Comparison of ENCODE assay signal across 23 cellular contexts in the genomic region with DNA sequence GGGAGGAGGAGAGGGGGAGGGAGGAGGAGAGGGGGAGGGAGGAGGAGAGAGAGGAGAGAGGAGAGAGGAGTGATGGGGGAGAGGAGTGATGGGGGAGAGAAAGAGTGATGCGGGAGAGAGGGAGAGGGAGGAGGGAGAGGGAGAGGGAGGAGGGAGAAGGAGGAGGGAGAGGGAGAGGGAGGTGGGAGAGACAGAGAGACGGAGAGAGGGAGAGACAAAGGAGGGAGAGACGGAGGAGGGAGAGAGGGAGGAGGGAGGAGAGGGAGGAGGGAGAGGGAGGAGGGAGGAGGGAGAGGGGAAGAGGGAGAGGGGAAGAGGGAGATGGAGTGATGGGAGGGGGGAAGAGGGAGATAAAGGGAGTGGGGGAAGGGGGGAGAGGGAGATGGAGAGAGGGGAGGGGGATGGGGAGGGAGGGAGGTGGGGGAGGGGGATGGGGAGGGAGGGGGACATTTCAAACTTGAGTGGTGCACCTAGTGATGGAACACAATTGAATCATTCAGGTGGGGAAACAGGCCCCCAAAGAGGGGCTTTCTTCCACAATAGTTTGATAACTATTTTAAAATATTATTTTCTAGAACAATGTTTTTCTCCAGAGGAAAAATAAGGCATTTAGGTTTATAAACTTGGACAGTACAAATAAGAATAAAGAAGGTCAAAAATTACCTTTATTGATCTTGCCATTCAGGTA. TPM values are rescaled to one million over a fixed set of nuclear protein-coding genes. Genes with fewer than 3 reads are reported as not detected.
A peak's percentile ranks its signal among the peaks of the same experiment; 100 is the strongest.
DNase-seq lines count a peak whose midpoint lies in the region; ATAC-seq, FAIRE-seq and TF ChIP-seq lines count a peak whose summit lies in the region.
"Had no signal": no experiment of that assay in that cellular context is flagged by ENCODE, and none has a peak within 500 bp of the region (broad histone marks: within the 10 kb centered on the region; RNA-seq: fewer than 3 reads in every experiment).

No MANE protein-coding gene starts in this region.

- H3K9me1 ChIP-seq in K562 (ENCODE audit: control insufficient read depth, insufficient read depth, low read length): no peaks in the 10 kb centered on the region

- BruUV-seq in HepG2 (replicated peaks; lab: Mats Ljungman, UMichigan): no TSS peak
- BruUV-seq in K562 (replicated peaks; lab: Mats Ljungman, UMichigan): no TSS peak

- H3K79me2 ChIP-seq in HepG2 (ENCODE audit: insufficient read depth, low read length) (no peaks in the 10 kb centered on the region), K562 (ENCODE audit: control insufficient read depth, insufficient read depth, low read length) (no peaks in the 10 kb centered on the region)

- H3K36me3 ChIP-seq in HepG2 (replicated peaks in 1 of 2; ENCODE audit: control insufficient read depth in 1 of 2, insufficient read depth in 2 of 2, low read length in 2 of 2): no peaks in the 10 kb centered on the region
- no peaks in the 10 kb centered on the region for H3K36me3 ChIP-seq in right lobe of liver
- no peaks in the 10 kb centered on the region for H3K36me3 ChIP-seq in K562 (ENCODE audit: control insufficient read depth, insufficient read depth, low read length)
- no peaks in the 10 kb centered on the region for H3K36me3 ChIP-seq in sigmoid colon
- H3K36me3 ChIP-seq: BLaER1 treated with 17β-estradiol and CSF1 and Interleukin-3, amounts not matched to agents 10 nM and 100 nM had no signal

- H3K4me3 ChIP-seq in HepG2 (replicated peaks in 1 of 3; ENCODE audit: insufficient read depth in 1 of 3, low read depth in 2 of 3, low read length in 3 of 3): no peak overlapping the region
- H3K4me3 ChIP-seq in right lobe of liver: no peak overlapping the region
- no peak overlapping the region for H3K4me3 ChIP-seq in K562
- H3K4me3 ChIP-seq in sigmoid colon: no peak overlapping the region
- H3K4me3 ChIP-seq: A549; BLaER1 treated with 17β-estradiol and CSF1 and Interleukin-3, amounts not matched to agents 10 nM and 100 nM; GM12878 had no signal

- H2AFZ ChIP-seq in HepG2 (ENCODE audit: low read length) (no peak overlapping the region), K562 (ENCODE audit: low read depth, low read length) (no peak overlapping the region)

- TF ChIP-seq CTCF in HepG2 (CRISPR knock-in tag; IDR thresholded peaks at IDR 0.05) (no peak), right lobe of liver (IDR thresholded peaks at IDR 0.05) (no peak), K562 (IDR thresholded peaks at IDR 0.05 in 2 of 3, conservative IDR thresholded peaks at IDR 0.05 in 1 of 3; ENCODE audit: insufficient read depth in 2 of 3, low read depth in 1 of 3, low read length in 3 of 3) (no peak), sigmoid colon (IDR thresholded peaks at IDR 0.05) (no peak)

- H3K27me3 ChIP-seq in HepG2 (ENCODE audit: control insufficient read depth in 1 of 2, insufficient read depth in 2 of 2, low read length in 2 of 2): no peaks in the 10 kb centered on the region
- H3K27me3 ChIP-seq in right lobe of liver: no peaks in the 10 kb centered on the region
- peaks cover 0 to 8% of the 10 kb centered on the region in 2 experiments; a peak in 2 of 5 replicates for H3K27me3 ChIP-seq in K562 (ENCODE audit: control insufficient read depth in 2 of 2, insufficient read depth in 2 of 2, low read length in 2 of 2)
- peaks cover 0 to 27% (median 0%) of the 10 kb centered on the region in 3 donors for H3K27me3 ChIP-seq in sigmoid colon
- H3K27me3 ChIP-seq: BLaER1 treated with 17β-estradiol and CSF1 and Interleukin-3, amounts not matched to agents 10 nM and 100 nM had no signal

- intact Hi-C loops in HepG2 (cut with micrococcal nuclease; ENCODE audit: unreplicated experiment) (no loop called here), right lobe of liver (cut with DNase I) (no loop called here), K562 (cut with micrococcal nuclease) (no loop called here), sigmoid colon (cut with DNase I) (no loop called here)

- no peak for TF ChIP-seq POLR2A in HepG2 (IDR thresholded peaks at IDR 0.05; ENCODE audit: insufficient read depth in 1 of 2, low read depth in 2 of 2, low read length in 2 of 2)
- TF ChIP-seq POLR2A in right lobe of liver (IDR thresholded peaks at IDR 0.05): no peak
- TF ChIP-seq POLR2A in K562 (conservative IDR thresholded peaks at IDR 0.05): no peak
- TF ChIP-seq POLR2A in sigmoid colon (IDR thresholded peaks at IDR 0.05): no peak

- H3K9me3 ChIP-seq in HepG2 (ENCODE audit: low read length): no peaks in the 10 kb centered on the region
- no peaks in the 10 kb centered on the region for H3K9me3 ChIP-seq in right lobe of liver
- no peaks in the 10 kb centered on the region for H3K9me3 ChIP-seq in K562 (replicated peaks; ENCODE audit: control insufficient read depth, insufficient read depth, low read depth, low read length)
- H3K9me3 ChIP-seq in sigmoid colon: no peaks in the 10 kb centered on the region
- H3K9me3 ChIP-seq: A549; BLaER1 treated with 17β-estradiol and CSF1 and Interleukin-3, amounts not matched to agents 10 nM and 100 nM; Caco-2 had no signal

- in situ Hi-C loops in HepG2 (cut with HindIII; ENCODE audit: extremely low pct_ligation_motif_present, low pct_unique_long_range_greater_than_20kb): loop anchor here (10.0 kb wide), 1 partner anchor 462 kb away; no protein-coding TSS in a partner anchor
- in situ Hi-C loops in K562 (cut with MboI): loop anchor here (10.0 kb wide), 1 partner anchor 502 kb away; no protein-coding TSS in a partner anchor

- CTCF ChIA-PET in HepG2 (lab: Yijun Ruan, JAX; ENCODE audit: low intra/inter-chr PET ratio, low total read pairs) (interaction anchor here (1.6 kb wide), 1 partner anchor 496 kb away, joined by 9 read pairs; no protein-coding TSS in a partner anchor), K562 (lab: Yijun Ruan, JAX; ENCODE audit: low intra/inter-chr PET ratio) (no interaction called here)

- H3K27ac ChIP-seq in HepG2 (ENCODE audit: extremely low read length, insufficient read depth, low read length) (no peak overlapping the region), right lobe of liver (no peak overlapping the region), K562 (ENCODE audit: extremely low read depth, low read depth, low read length) (no peak overlapping the region), sigmoid colon (no peak overlapping the region)
- H3K27ac ChIP-seq: 22Rv1; A549; BLaER1 treated with 17β-estradiol and CSF1 and Interleukin-3, amounts not matched to agents 10 nM and 100 nM; C4-2B had no signal

- H4K20me1 ChIP-seq in HepG2 (ENCODE audit: insufficient read depth, low read length) (no peaks in the 10 kb centered on the region), K562 (replicated peaks; ENCODE audit: control insufficient read depth, insufficient read depth, low read length) (no peaks in the 10 kb centered on the region)
- H4K20me1 ChIP-seq: BLaER1 treated with 17β-estradiol and CSF1 and Interleukin-3, amounts not matched to agents 10 nM and 100 nM had no signal

- DNase-seq in NCI-H2171 treated with DMSO at 0.1 percent for 48 hours (lab: John Stamatoyannopoulos, UW) (peak; percentile 36), NCI-H2171 (lab: John Stamatoyannopoulos, UW) (no peak), HepG2 (ENCODE audit: low spot score) (no peak), right lobe of liver (no peak), K562 (ENCODE audit: extremely low read depth in 1 of 4, low spot score in 3 of 4) (no peak), sigmoid colon (no peak)
- DNase-seq: AML-193; Caco-2; CD4-positive, alpha-beta T cell; CD8-positive, alpha-beta T cell; DMS 273 treated with DMSO at 0.1 percent for 48 hours; DMS79; DND-41; EL; GDM1 had no signal

- no peak overlapping the region for H3K9ac ChIP-seq in HepG2 (ENCODE audit: insufficient read depth, low read depth, low read length)
- H3K9ac ChIP-seq in K562 (ENCODE audit: insufficient read depth in 1 of 2, low read depth in 2 of 2, low read length in 2 of 2): no peak overlapping the region
- H3K9ac ChIP-seq: BLaER1 treated with 17β-estradiol and CSF1 and Interleukin-3, amounts not matched to agents 10 nM and 100 nM had no signal

- TF ChIP-seq RAD21 in HepG2 (CRISPR knock-in tag; IDR thresholded peaks at IDR 0.05): no peak
- TF ChIP-seq RAD21 in K562 (CRISPR knock-in tag; conservative IDR thresholded peaks at IDR 0.05 in 1 of 2, IDR thresholded peaks at IDR 0.05 in 1 of 2): no peak

- WGBS in HepG2 (ENCODE audit: low lambda C conversion rate): 74% methylated on average over 3 of the region's 3 CpGs
- 72% methylated on average over 3 of the region's 3 CpGs for WGBS in right lobe of liver (ENCODE audit: insufficient coverage, low coverage, low lambda C conversion rate, missing lambda C conversion rate)
- no CpG with 5 or more reads among the region's 3 CpGs for WGBS in K562 (ENCODE audit: insufficient coverage, low coverage, missing lambda C conversion rate)
- WGBS in sigmoid colon, 2 donors: 39 to 67% methylated on average over 2 to 3 of the region's 3 CpGs

- FAIRE-seq in HepG2 (lab: Jason Lieb, UNC): no peak
- no peak for FAIRE-seq in K562 (lab: Jason Lieb, UNC)
- FAIRE-seq: A549, GM12878, GM12892, GM18507 had no signal

- no peaks in the 10 kb centered on the region for H3K4me1 ChIP-seq in HepG2 (ENCODE audit: insufficient read depth, low read length)
- no peaks in the 10 kb centered on the region for H3K4me1 ChIP-seq in right lobe of liver
- no peaks in the 10 kb centered on the region for H3K4me1 ChIP-seq in K562 (replicated peaks in 1 of 2; ENCODE audit: control insufficient read depth in 2 of 2, insufficient read depth in 2 of 2, low read length in 2 of 2)
- no peaks in the 10 kb centered on the region for H3K4me1 ChIP-seq in sigmoid colon
- H3K4me1 ChIP-seq: A549, Caco-2 had no signal

- POLR2A ChIA-PET in HepG2 (lab: Yijun Ruan, JAX): no interaction called here
- POLR2A ChIA-PET in K562 (lab: Yijun Ruan, JAX): no interaction called here

- no peak for ATAC-seq in HepG2
- ATAC-seq in right lobe of liver: no peak
- ATAC-seq in K562: no peak
- ATAC-seq in HG02571 (IDR thresholded peaks at IDR 0.05; ENCODE audit: unreplicated experiment): no peak
- ATAC-seq: A549; CD8-positive, alpha-beta T cell; GM12878 had no signal

- no peak for TF ChIP-seq EP300 in HepG2 (IDR thresholded peaks at IDR 0.05; ENCODE audit: low read depth in 2 of 2, low read length in 2 of 2)
- no peak for TF ChIP-seq EP300 in HepG2 (CRISPR knock-in tag; IDR thresholded peaks at IDR 0.05; ENCODE audit: borderline replicate concordance)
- TF ChIP-seq EP300 in K562 (IDR thresholded peaks at IDR 0.05; ENCODE audit: low read length): no peak
- no peak for TF ChIP-seq EP300 in sigmoid colon (IDR thresholded peaks at IDR 0.05)

- H3K4me2 ChIP-seq in HepG2 (ENCODE audit: low read depth, low read length) (no peak overlapping the region), K562 (ENCODE audit: insufficient read depth, low read length) (no peak overlapping the region)
- H3K4me2 ChIP-seq: A549 had no signal

RNA-seq across cellular contexts. Expression of a gene that starts 46.8 kb away (rescaled TPM):
- total RNA-seq in HepG2 (2016; rRNA removed; fragmentation: Illumina TruSeq; extraction: Trizol) (26.5 and 32.2 TPM in 2 replicates), right lobe of liver (10 to 100 TPM; 11.3 to 17.2 (median 14.2) TPM), K562 (2014; rRNA removed) (50.4 and 51.0 TPM in 2 replicates), K562 (2014; rRNA removed; fragmentation: Illumina TruSeq; extraction: Trizol) (30.9 and 34.5 TPM in 2 replicates), K562 (2015; rRNA removed; fragmentation: Illumina TruSeq; extraction: Trizol) (42.1 and 45.2 TPM in 2 replicates), K562 (2021) (51.5 and 58.4 TPM in 2 replicates), sigmoid colon (10 to 100 TPM; 22.2 to 42.7 (median 26.2) TPM)
- 6.7 and 7.5 TPM in 2 replicates for total RNA-seq in HepG2 (2016; cell fraction: cytosol; rRNA removed; fragmentation: Illumina TruSeq; extraction: Trizol; ENCODE audit: low read depth)
- 24.9 and 31.0 TPM in 2 replicates for total RNA-seq in HepG2 (2016; cell fraction: insoluble cytoplasmic fraction; rRNA removed; fragmentation: Illumina TruSeq; extraction: Trizol)
- total RNA-seq in HepG2 (2016; cell fraction: membrane; rRNA removed; fragmentation: Illumina TruSeq; extraction: Trizol): 8.3 and 8.9 TPM in 2 replicates
- 34.8 and 41.6 TPM in 2 replicates for total RNA-seq in HepG2 (2016; cell fraction: nucleus; rRNA removed; fragmentation: Illumina TruSeq; extraction: Trizol)
- polyA plus RNA-seq in HepG2 (2011; rRNA removed) (19.3 and 22.1 TPM in 2 replicates), K562 (2011; rRNA removed) (22.4 and 22.6 TPM in 2 replicates), K562 (2014; fragmentation: Illumina TruSeq; extraction: Trizol) (37.9 TPM in 2 replicates), K562 (2014; fragmentation: Nextera tagmentation; extraction: Ambion mirVana) (10 to 100 TPM; 16.0 to 19.5 TPM), K562 (2014; rRNA removed) (49.7 and 53.4 TPM in 2 replicates), sigmoid colon (10 to 100 TPM in 1 of 3 donors, 1 to 10 TPM in 2; 5.3 to 23.6 (median 5.4) TPM)
- 9.7 and 13.0 TPM in 2 replicates for polyA plus RNA-seq in HepG2 (2011; cell fraction: cytosol; rRNA removed)
- 84.7 and 92.9 TPM in 2 replicates for polyA plus RNA-seq in HepG2 (2011; cell fraction: nucleus; rRNA removed)
- 19.5 and 21.4 TPM in 2 replicates for polyA plus RNA-seq in HepG2 (2012)
- polyA plus RNA-seq in HepG2 (2016; cell fraction: cytosol; fragmentation: Illumina TruSeq; extraction: Trizol; ENCODE audit: low read depth): 2.5 and 2.9 TPM in 2 replicates
- polyA plus RNA-seq in HepG2 (2016; cell fraction: insoluble cytoplasmic fraction; fragmentation: Illumina TruSeq; extraction: Trizol; ENCODE audit: low read depth): 23.1 and 25.3 TPM in 2 replicates
- 4.5 and 5.7 TPM in 2 replicates for polyA plus RNA-seq in HepG2 (2016; cell fraction: membrane; fragmentation: Illumina TruSeq; extraction: Trizol; ENCODE audit: low read depth)
- polyA plus RNA-seq in HepG2 (2016; cell fraction: nucleus; fragmentation: Illumina TruSeq; extraction: Trizol; ENCODE audit: insufficient read depth, low read depth): 64.2 and 66.3 TPM in 2 replicates
- 21.4 and 32.0 TPM in 2 replicates for polyA minus RNA-seq in HepG2 (2011; rRNA and poly(A)+ RNA removed; ENCODE audit: low replicate concordance)
- 13.6 and 13.7 TPM in 2 replicates for polyA minus RNA-seq in HepG2 (2011; cell fraction: cytosol; rRNA and poly(A)+ RNA removed)
- polyA minus RNA-seq in HepG2 (2011; cell fraction: nucleus; rRNA and poly(A)+ RNA removed): 58.7 and 59.3 TPM in 2 replicates
- total RNA-seq in K562 (2011; cell fraction: chromatin; rRNA removed; ENCODE audit: low replicate concordance): 62.4 and 97.5 TPM in 2 replicates
- 44.2 and 51.4 TPM in 2 replicates for total RNA-seq in K562 (2011; cell fraction: nucleolus; rRNA removed)
- total RNA-seq in K562 (2011; cell fraction: nucleoplasm; rRNA removed): 50.4 and 55.4 TPM in 2 replicates
- polyA plus RNA-seq in K562 (2011; cell fraction: cytosol; rRNA removed): 16.8 and 23.2 TPM in 2 replicates
- polyA plus RNA-seq in K562 (2011; cell fraction: nucleus; rRNA removed): 63.1 and 103 TPM in 2 replicates
- polyA plus RNA-seq in K562 (2012): 23.4 and 32.8 TPM in 2 replicates
- 26.9 and 34.1 TPM in 2 replicates for polyA minus RNA-seq in K562 (2011; rRNA and poly(A)+ RNA removed)
- polyA minus RNA-seq in K562 (2011; cell fraction: cytosol; rRNA and poly(A)+ RNA removed): 21.8 and 27.6 TPM in 2 replicates
- polyA minus RNA-seq in K562 (2011; cell fraction: nucleus; rRNA and poly(A)+ RNA removed): 41.9 and 53.0 TPM in 2 replicates
